ENCODE assay signal across 8 cellular contexts in the genomic region with DNA sequence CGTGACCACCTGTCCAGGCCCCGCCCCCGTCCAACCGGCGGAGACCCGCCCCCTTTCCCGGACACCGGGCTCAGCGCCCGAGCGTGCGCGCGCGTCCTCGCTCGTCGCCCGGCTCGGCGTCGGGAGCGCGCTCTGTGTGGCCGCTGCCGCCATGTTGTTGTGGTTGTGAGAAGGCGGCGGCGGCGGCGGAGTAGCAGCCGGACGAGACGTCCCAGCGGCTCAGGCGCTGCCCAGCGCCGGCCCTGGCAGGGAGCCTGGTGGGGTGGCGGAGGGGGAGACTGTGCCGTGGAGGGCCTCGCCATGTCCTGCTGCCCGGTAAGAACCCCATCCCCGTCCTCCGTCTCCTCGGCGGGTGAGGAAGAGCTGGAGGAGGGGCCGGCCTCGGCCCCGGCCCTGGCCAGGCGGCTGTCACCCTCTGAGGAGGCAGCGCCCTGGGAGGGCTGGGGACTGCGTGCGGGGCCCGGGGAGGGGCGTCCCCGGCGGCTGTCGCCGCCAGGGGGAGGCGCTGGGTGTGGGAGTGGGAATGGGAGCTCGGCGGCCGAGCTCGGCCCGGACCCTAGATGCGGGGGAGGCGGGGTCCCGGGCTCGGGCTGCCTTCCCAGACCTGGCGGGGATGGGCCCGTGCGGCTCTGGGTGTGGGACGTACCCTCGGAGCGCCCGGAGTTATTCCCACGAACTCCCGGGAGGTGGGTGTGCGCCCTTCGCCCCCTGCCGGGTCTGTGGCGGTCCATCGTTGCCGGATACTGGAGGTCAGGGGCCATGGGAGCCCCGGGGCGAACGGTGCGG. TPM values are rescaled to one million over a fixed set of nuclear protein-coding genes. Genes with fewer than 3 reads are reported as not detected.
DNase-seq lines count a peak whose midpoint lies in the region; ATAC-seq, FAIRE-seq and TF ChIP-seq lines count a peak whose summit lies in the region.

A gene (plus strand): TSS at position 130 of the 786 bp plus-strand sequence. CDS start 87,886 bp downstream, outside the sequence.

- no peaks in the 10 kb centered on the region for H3K9me2 ChIP-seq in OCI-LY7 (ENCODE audit: insufficient read depth, low read length)

- H3K36me3 ChIP-seq in CD4-positive, CD25-positive, alpha-beta regulatory T cell (ENCODE audit: control insufficient read depth, insufficient read depth, low read length): no peaks in the 10 kb centered on the region
- H3K36me3 ChIP-seq in OCI-LY7 (ENCODE audit: insufficient read depth, low read length): no peaks in the 10 kb centered on the region

- H3K9me3 Mint-ChIP-seq in CD4-positive, CD25-positive, alpha-beta regulatory T cell: no peaks in the 10 kb centered on the region

- no peaks in the 10 kb centered on the region for H3K9me3 ChIP-seq in CD4-positive, CD25-positive, alpha-beta regulatory T cell (ENCODE audit: control insufficient read depth in 2 of 2, low read length in 2 of 2)
- no peaks in the 10 kb centered on the region for H3K9me3 ChIP-seq in OCI-LY7 (ENCODE audit: low read length)

- peak within 1 kb of the TSS in 3 of 4 donors; percentile 92 to 99 (median 95) for H3K4me3 Mint-ChIP-seq in CD4-positive, CD25-positive, alpha-beta regulatory T cell

- intact Hi-C loops in OCI-LY7 (cut with micrococcal nuclease; ENCODE audit: unreplicated experiment): loop anchor here (2.0 to 5.0 kb wide), 2 partner anchors 44 to 116 kb away; a partner anchor contains a TSS

- peak; percentile 80 for FAIRE-seq in HTR-8/SVneo (lab: Jason Lieb, UNC)

- peak; percentile 84 to 93 (median 84) for DNase-seq in CD4-positive, CD25-positive, alpha-beta regulatory T cell
- peak; percentile 69 for DNase-seq in HTR-8/SVneo (ENCODE audit: insufficient read length, low spot score)
- peak; percentile 91 for DNase-seq in OCI-LY7 (ENCODE audit: low spot score)
- peak; percentile 95 for DNase-seq in activated T-cell treated with anti-CD3 and anti-CD28 coated beads for 4 hours
- peak; percentile 40 for DNase-seq in epithelial cell of prostate (ENCODE audit: low read depth, low spot score)
- peak; percentile 96 for DNase-seq in mucosa of gallbladder (ENCODE audit: low spot score)
- DNase-seq in stimulated activated CD8-positive, alpha-beta memory T cell treated with anti-CD3 and anti-CD28 coated beads, Interleukin-4, amount 100 ng/mL, for 24 hours (ENCODE audit: low read depth): peak; percentile 89

- H2AFZ ChIP-seq in OCI-LY7 (ENCODE audit: low read length): peak within 1 kb of the TSS; percentile 90

- peaks cover 0 to 12% (median 9%) of the 10 kb centered on the region in 4 donors for H3K4me1 Mint-ChIP-seq in CD4-positive, CD25-positive, alpha-beta regulatory T cell

- H4K20me1 ChIP-seq in OCI-LY7 (ENCODE audit: insufficient read depth, low read length): no peaks in the 10 kb centered on the region

- peaks cover 39% of the 10 kb centered on the region for H3K4me1 ChIP-seq in CD4-positive, CD25-positive, alpha-beta regulatory T cell (ENCODE audit: control insufficient read depth, insufficient read depth, low read length, poor library complexity, severe bottlenecking)
- H3K4me1 ChIP-seq in OCI-LY7 (ENCODE audit: insufficient read depth, low read length, poor library complexity, severe bottlenecking): peaks cover 5% of the 10 kb centered on the region

- H3K4me2 ChIP-seq in OCI-LY7 (ENCODE audit: low read length): peak within 1 kb of the TSS; percentile 83

- BruUV-seq in OCI-LY7 (replicated peaks; lab: Mats Ljungman, UMichigan): no TSS peak

- H3K4me3 ChIP-seq in CD4-positive, CD25-positive, alpha-beta regulatory T cell (ENCODE audit: low read depth, low read length): peak within 1 kb of the TSS; percentile 75
- H3K4me3 ChIP-seq in OCI-LY7 (ENCODE audit: low read depth, low read length, poor library complexity, severe bottlenecking): peak within 1 kb of the TSS; percentile 98

- H3K27me3 ChIP-seq in CD4-positive, CD25-positive, alpha-beta regulatory T cell (ENCODE audit: control insufficient read depth, insufficient read depth, low read length): peaks cover 3% of the 10 kb centered on the region

- POLR2A ChIA-PET in OCI-LY7 (lab: Charles Lee): no interaction called here

- H3K27me3 Mint-ChIP-seq in CD4-positive, CD25-positive, alpha-beta regulatory T cell: peaks cover 5% of the 10 kb centered on the region

- ATAC-seq in CD4-positive, CD25-positive, alpha-beta regulatory T cell (ENCODE audit: low read depth in 2 of 2): peak; percentile 76 to 77
- peak; percentile 78 for ATAC-seq in GM19438 (IDR thresholded peaks at IDR 0.05; ENCODE audit: low read depth, unreplicated experiment)

- peak within 1 kb of the TSS; percentile 67 for H3K27ac ChIP-seq in CD4-positive, CD25-positive, alpha-beta regulatory T cell (ENCODE audit: insufficient read depth, low read length, poor library complexity, severe bottlenecking)
- H3K27ac ChIP-seq in OCI-LY7 (ENCODE audit: low read depth, low read length, poor library complexity, severe bottlenecking) (peak within 1 kb of the TSS; percentile 52), epithelial cell of prostate (peak within 1 kb of the TSS; percentile 75)

- peak; percentile 66 for TF ChIP-seq CTCF in OCI-LY7 (conservative IDR thresholded peaks at IDR 0.05; ENCODE audit: low read length)

- CTCF ChIA-PET in OCI-LY7 (lab: Charles Lee; ENCODE audit: unreplicated experiment): no interaction called here

- H3K36me3 Mint-ChIP-seq in CD4-positive, CD25-positive, alpha-beta regulatory T cell: no peaks in the 10 kb centered on the region

- peak within 1 kb of the TSS; percentile 54 to 92 (median 74) for H3K27ac Mint-ChIP-seq in CD4-positive, CD25-positive, alpha-beta regulatory T cell

- H3K79me2 ChIP-seq in OCI-LY7 (ENCODE audit: insufficient read depth, low read depth, low read length): peaks cover 16% of the 10 kb centered on the region; the same call in 1 of the 2 replicates

RNA-seq across cellular contexts. Expression of the gene that starts here (rescaled TPM):
- 64.4 TPM for total RNA-seq in CD4-positive, CD25-positive, alpha-beta regulatory T cell
- polyA plus RNA-seq in CD4-positive, CD25-positive, alpha-beta regulatory T cell: 10 to 100 TPM; 14.3 to 21.9 (median 17.7) TPM
- 10.9 and 22.2 TPM in 2 replicates for total RNA-seq in OCI-LY7 (2014; rRNA removed; shearing (Covaris generic))
- 17.6 and 24.4 TPM in 2 replicates for total RNA-seq in OCI-LY7 (2022)
- 50.7 TPM for total RNA-seq in mucosa of gallbladder

Comparison
In these comparisons a context has a peak if more than half of its experiments do, and no peak if none do; other contexts are left out.
1. Peak in every context shown above with its lines: DNase-seq, ATAC-seq, H3K4me3 ChIP-seq and H3K27ac ChIP-seq.
2. DNase-seq: peak in every context shown above with its lines; median percentile 96 in mucosa of gallbladder; 95 in activated T-cell treated with anti-CD3 and anti-CD28 coated beads for 4 hours; 91 in OCI-LY7; 89 in stimulated activated CD8-positive, alpha-beta memory T cell treated with anti-CD3 and anti-CD28 coated beads, Interleukin-4, amount 100 ng/mL, for 24 hours; 84 in CD4-positive, CD25-positive, alpha-beta regulatory T cell; 69 in HTR-8/SVneo; 40 in epithelial cell of prostate.